ENCODE assay signal across 1 cellular context in the genomic region with DNA sequence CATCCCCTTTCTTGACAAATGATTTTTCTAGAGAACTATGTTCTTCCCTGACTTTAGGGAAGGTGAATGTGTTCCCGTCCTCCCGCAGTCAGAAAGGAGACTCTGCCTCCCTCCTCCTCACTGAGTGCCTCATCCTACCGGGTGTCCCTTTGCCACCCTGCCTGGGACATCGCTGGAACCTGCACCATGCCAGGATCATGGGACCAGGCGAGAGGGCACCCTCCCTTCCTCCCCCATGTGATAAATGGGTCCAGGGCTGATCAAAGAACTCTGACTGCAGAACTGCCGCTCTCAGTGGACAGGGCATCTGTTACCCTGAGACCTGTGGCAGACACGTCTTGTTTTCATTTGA.
A peak's percentile ranks its signal among the peaks of the same experiment; 100 is the strongest.
TF ChIP-seq lines count a peak whose summit lies in the region.

No MANE protein-coding gene starts in this region.

TF ChIP-seq in HepG2, 621 proteins besides CTCF, POLR2A, EP300 and RAD21 (continued from another document):
- TF ChIP-seq ERF (CRISPR knock-in tag; IDR thresholded peaks at IDR 0.05): 0 out of 2 replicates have a peak, but pooled peaks have one; percentile 21
- no peak for TF ChIP-seq TBP (CRISPR knock-in tag; IDR thresholded peaks at IDR 0.05)
- peak; percentile 37; the same call in 1 of the 2 replicates for TF ChIP-seq POLR2AphosphoS5 (IDR thresholded peaks at IDR 0.05; ENCODE audit: low read depth, low read length)
- TF ChIP-seq ZNF510 (CRISPR knock-in tag; IDR thresholded peaks at IDR 0.05; ENCODE audit: low read depth): no peak
TF ChIP-seq in HepG2: peak in this region for 11.
